In genomic region chr2:84800194-84800805, GRCh38 we compare ENCODE assay signal across 13 cellular contexts.
DNase-seq lines count a peak whose midpoint lies in the region; ATAC-seq, FAIRE-seq and TF ChIP-seq lines count a peak whose summit lies in the region.
"Had no signal": no experiment of that assay in that cellular context is flagged by ENCODE, and none has a peak within 500 bp of the region (broad histone marks: within the 10 kb centered on the region; RNA-seq: fewer than 3 reads in every experiment).

No MANE protein-coding gene starts in this region.

- no peak overlapping the region for H3K4me3 ChIP-seq in CD8-positive, alpha-beta memory T cell (ENCODE audit: low read length)
- no peak overlapping the region for H3K4me3 ChIP-seq in KMS-11 (IDR thresholded peaks at IDR 0.05; ENCODE audit: insufficient read depth, low read depth, low read length)
- no peak overlapping the region for H3K4me3 ChIP-seq in kidney (ENCODE audit: low read length in 2 of 2)
- no peak overlapping the region for H3K4me3 ChIP-seq in body of pancreas
- H3K4me3 ChIP-seq: transverse colon had no signal

- H3K9ac ChIP-seq in KMS-11: peak overlapping the region; percentile 16; the same call in 1 of the 2 replicates
- H3K9ac ChIP-seq in kidney (ENCODE audit: low read length in 2 of 2): no peak overlapping the region

- no peaks in the 10 kb centered on the region for H4K20me1 ChIP-seq in KMS-11 (ENCODE audit: insufficient read depth)

- no peak for DNase-seq in CD8-positive, alpha-beta memory T cell
- no peak for DNase-seq in cardiac septum (ENCODE audit: low spot score)
- no peak for DNase-seq in kidney
- DNase-seq in body of pancreas: no peak
- no peak for DNase-seq in stimulated activated CD4-positive, alpha-beta T cell treated with anti-CD3 and anti-CD28 coated beads, Interleukin-4, amount 100 ng/mL, for 24 hours
- DNase-seq: C1 segment of cervical spinal cord, NCI-H2029 treated with DMSO at 0.1 percent for 48 hours, RPMI8226, transverse colon had no signal

- H2AFZ ChIP-seq in KMS-11 (ENCODE audit: low read depth): peak overlapping the region; percentile 38

- ATAC-seq in GM19025 (IDR thresholded peaks at IDR 0.05; ENCODE audit: low read depth, unreplicated experiment) (peak; percentile 63), HG02852 (IDR thresholded peaks at IDR 0.05; ENCODE audit: unreplicated experiment) (peak; percentile 90), body of pancreas (no peak)

- no peaks in the 10 kb centered on the region for H3K79me2 ChIP-seq in KMS-11 (ENCODE audit: insufficient read depth, low read depth)

- no peaks in the 10 kb centered on the region for H3K4me1 ChIP-seq in CD8-positive, alpha-beta memory T cell (ENCODE audit: insufficient read depth, low read length)
- H3K4me1 ChIP-seq in KMS-11 (ENCODE audit: low read depth, poor library complexity, severe bottlenecking): peaks cover 23% of the 10 kb centered on the region
- no peaks in the 10 kb centered on the region for H3K4me1 ChIP-seq in kidney (ENCODE audit: control insufficient read depth in 1 of 2, insufficient read depth in 1 of 2, low read depth in 1 of 2, low read length in 2 of 2)
- H3K4me1 ChIP-seq in body of pancreas: no peaks in the 10 kb centered on the region
- H3K4me1 ChIP-seq: transverse colon had no signal

- TF ChIP-seq POLR2A in body of pancreas (IDR thresholded peaks at IDR 0.05): no peak

- no peak overlapping the region for H3K27ac ChIP-seq in CD8-positive, alpha-beta memory T cell (ENCODE audit: low read depth, low read length)
- H3K27ac ChIP-seq in KMS-11: peak overlapping the region; percentile 28; the same call in 1 of the 2 replicates
- H3K27ac ChIP-seq in kidney (ENCODE audit: low read depth in 2 of 2, low read length in 2 of 2): no peak overlapping the region
- no peak overlapping the region for H3K27ac ChIP-seq in body of pancreas
- H3K27ac ChIP-seq: transverse colon had no signal

- FAIRE-seq in kidney (lab: Jason Lieb, UNC): no peak
- FAIRE-seq: keratinocyte had no signal

- H3K4me3 Mint-ChIP-seq in CD8-positive, alpha-beta memory T cell: peak overlapping the region; percentile 5 to 73 (median 57)

- peak overlapping the region; percentile 66 for H3K4me2 ChIP-seq in KMS-11

- H3K27ac Mint-ChIP-seq in CD8-positive, alpha-beta memory T cell: peak overlapping the region in 7 of 8 donors; percentile 11 to 83 (median 64)

- no peaks in the 10 kb centered on the region for H3K9me3 ChIP-seq in CD8-positive, alpha-beta memory T cell (ENCODE audit: low read length)
- peaks cover 0 to 2% of the 10 kb centered on the region in 2 donors for H3K9me3 ChIP-seq in kidney (ENCODE audit: control insufficient read depth in 1 of 2, low read length in 2 of 2)
- peaks cover 0 to 5% (median 0%) of the 10 kb centered on the region in 3 donors for H3K9me3 ChIP-seq in body of pancreas

- 75 to 76% methylated on average over 1 of the region's 1 CpG for WGBS in body of pancreas, 2 donors

- H3K27me3 ChIP-seq in CD8-positive, alpha-beta memory T cell (ENCODE audit: insufficient read depth, low read length, poor library complexity, severe bottlenecking): no peaks in the 10 kb centered on the region
- H3K27me3 ChIP-seq in KMS-11 (ENCODE audit: insufficient read depth, low read depth) (no peaks in the 10 kb centered on the region), body of pancreas (no peaks in the 10 kb centered on the region)
- H3K27me3 ChIP-seq: transverse colon had no signal

- H3K36me3 Mint-ChIP-seq in CD8-positive, alpha-beta memory T cell: peaks cover 2 to 19% (median 8%) of the 10 kb centered on the region in 3 donors

- POLR2A ChIA-PET in CD8-positive, alpha-beta memory T cell (lab: Charles Lee): no interaction called here

- peaks cover 14 to 36% (median 35%) of the 10 kb centered on the region in 3 donors for H3K4me1 Mint-ChIP-seq in CD8-positive, alpha-beta memory T cell

- intact Hi-C loops in cardiac septum (cut with DNase I) (no loop called here), kidney (cut with DNase I) (no loop called here), body of pancreas (cut with DNase I) (no loop called here)

- TF ChIP-seq CTCF in KMS-11 (conservative IDR thresholded peaks at IDR 0.05; ENCODE audit: low read depth, low read length) (no peak), kidney (IDR thresholded peaks at IDR 0.05; ENCODE audit: borderline replicate concordance, extremely low read depth, insufficient read depth) (no peak), body of pancreas (IDR thresholded peaks at IDR 0.05) (no peak)

- H3K9me3 Mint-ChIP-seq in CD8-positive, alpha-beta memory T cell: peaks cover 6 to 13% (median 11%) of the 10 kb centered on the region in 5 donors

- H3K27me3 Mint-ChIP-seq in CD8-positive, alpha-beta memory T cell: no peaks in the 10 kb centered on the region

- CTCF ChIA-PET in CD8-positive, alpha-beta memory T cell (lab: Charles Lee): interaction anchor here (0.9 kb wide), 1 partner anchor 59 kb away, joined by 4 read pairs; no protein-coding TSS in a partner anchor

- H3K36me3 ChIP-seq in CD8-positive, alpha-beta memory T cell (ENCODE audit: insufficient read depth, low read length): no peaks in the 10 kb centered on the region
- H3K36me3 ChIP-seq in KMS-11 (ENCODE audit: insufficient read depth): no peaks in the 10 kb centered on the region
- no peaks in the 10 kb centered on the region for H3K36me3 ChIP-seq in kidney (ENCODE audit: control insufficient read depth in 1 of 2, insufficient read depth in 2 of 2, low read length in 2 of 2)
- H3K36me3 ChIP-seq in body of pancreas (replicated peaks in 1 of 2; ENCODE audit: insufficient read depth in 1 of 2, low read depth in 2 of 2): no peaks in the 10 kb centered on the region
- H3K36me3 ChIP-seq: transverse colon had no signal
